Comparison of ENCODE assay signal across 14 cellular contexts in genomic region chr12:106299193-106299794, GRCh38. TPM values are rescaled to one million over a fixed set of nuclear protein-coding genes. Genes with fewer than 3 reads are reported as not detected.
DNase-seq lines count a peak whose midpoint lies in the region; ATAC-seq, FAIRE-seq and TF ChIP-seq lines count a peak whose summit lies in the region.
"Had no signal": no experiment of that assay in that cellular context is flagged by ENCODE, and none has a peak within 500 bp of the region (broad histone marks: within the 10 kb centered on the region; RNA-seq: fewer than 3 reads in every experiment).

No MANE protein-coding gene starts in this region.

- H3K4me3 ChIP-seq in OCI-LY7 (ENCODE audit: low read depth, low read length, poor library complexity, severe bottlenecking), result no peak overlapping the region
- no peak overlapping the region for H3K4me3 ChIP-seq in psoas muscle
- no peak overlapping the region for H3K4me3 ChIP-seq in A673 (ENCODE audit: low read depth, low read length, poor library complexity, severe bottlenecking)

- no peaks in the 10 kb centered on the region for H3K9me2 ChIP-seq in OCI-LY7 (ENCODE audit: insufficient read depth, low read length)

- H3K9me3 ChIP-seq in OCI-LY7 (ENCODE audit: low read length) (no peaks in the 10 kb centered on the region), psoas muscle (no peaks in the 10 kb centered on the region), A673 (ENCODE audit: low read depth, low read length, poor library complexity, severe bottlenecking) (no peaks in the 10 kb centered on the region)
- H3K9me3 ChIP-seq: neutrophil had no signal

- no peaks in the 10 kb centered on the region for H3K27me3 ChIP-seq in psoas muscle (ENCODE audit: insufficient read depth in 3 of 3, low read length in 2 of 3)
- no peaks in the 10 kb centered on the region for H3K27me3 ChIP-seq in A673 (replicated peaks; ENCODE audit: insufficient read depth, low read depth, low read length, poor library complexity)
- H3K27me3 ChIP-seq: neutrophil had no signal

- TF ChIP-seq CTCF in OCI-LY7 (conservative IDR thresholded peaks at IDR 0.05; ENCODE audit: low read length), result no peak
- no peak for TF ChIP-seq CTCF in psoas muscle (IDR thresholded peaks at IDR 0.05)
- TF ChIP-seq CTCF in A673 (conservative IDR thresholded peaks at IDR 0.05; ENCODE audit: low read depth, low read length), result no peak

- 26 to 40% (median 28%) methylated on average over 4 of the region's 4 CpGs for WGBS in psoas muscle, 3 donors

- H4K20me1 ChIP-seq in OCI-LY7 (ENCODE audit: insufficient read depth, low read length), result no peaks in the 10 kb centered on the region

- no peak for FAIRE-seq in RCC 7860 (lab: Jason Lieb, UNC)
- FAIRE-seq: islet of Langerhans had no signal

- intact Hi-C loops in OCI-LY7 (cut with micrococcal nuclease; ENCODE audit: unreplicated experiment) (no loop called here), psoas muscle (cut with DNase I) (no loop called here), A673 (cut with micrococcal nuclease; ENCODE audit: unreplicated experiment) (no loop called here)

- CTCF ChIA-PET in OCI-LY7 (lab: Charles Lee; ENCODE audit: unreplicated experiment) (no interaction called here), A673 (lab: Charles Lee) (no interaction called here)

- H2AFZ ChIP-seq in OCI-LY7 (ENCODE audit: low read length), result peak overlapping the region; percentile 41; the same call in 1 of the 2 replicates

- H3K36me3 ChIP-seq in OCI-LY7 (ENCODE audit: insufficient read depth, low read length) (no peaks in the 10 kb centered on the region), psoas muscle (ENCODE audit: insufficient read depth in 1 of 2, low read depth in 1 of 2) (no peaks in the 10 kb centered on the region), A673 (ENCODE audit: insufficient read depth, low read length, poor library complexity, severe bottlenecking) (no peaks in the 10 kb centered on the region)
- H3K36me3 ChIP-seq: neutrophil had no signal

- H3K4me2 ChIP-seq in OCI-LY7 (ENCODE audit: low read length), result no peak overlapping the region

- peaks cover 41% of the 10 kb centered on the region for H3K4me1 ChIP-seq in OCI-LY7 (ENCODE audit: insufficient read depth, low read length, poor library complexity, severe bottlenecking)
- H3K4me1 ChIP-seq in psoas muscle, result peaks cover 42% of the 10 kb centered on the region
- H3K4me1 ChIP-seq in A673 (ENCODE audit: insufficient read depth, low read length, poor library complexity, severe bottlenecking), result peaks cover 5% of the 10 kb centered on the region

- H3K79me2 ChIP-seq in OCI-LY7 (ENCODE audit: insufficient read depth, low read depth, low read length), result no peaks in the 10 kb centered on the region

- ATAC-seq in psoas muscle, result no peak

- H3K27ac ChIP-seq in OCI-LY7 (ENCODE audit: low read depth, low read length, poor library complexity, severe bottlenecking), result no peak overlapping the region
- peak overlapping the region; percentile 97 for H3K27ac ChIP-seq in psoas muscle
- no peak overlapping the region for H3K27ac ChIP-seq in A673 (ENCODE audit: low read depth, low read length, poor library complexity, severe bottlenecking)
- H3K27ac ChIP-seq: neutrophil had no signal

- POLR2A ChIA-PET in OCI-LY7 (lab: Charles Lee), result no interaction called here
- POLR2A ChIA-PET in A673 (lab: Charles Lee; ENCODE audit: low non-redundant PET), result no interaction called here

- BruUV-seq in OCI-LY7 (replicated peaks; lab: Mats Ljungman, UMichigan) (no TSS peak), A673 (replicated peaks; lab: Mats Ljungman, UMichigan) (no TSS peak)

- DNase-seq in Ammon's horn (ENCODE audit: low spot score) (peak; percentile 35), OCI-LY7 (ENCODE audit: low spot score) (no peak), globus pallidus (ENCODE audit: low spot score) (peak; percentile 61), psoas muscle (peak in 1 of 2 donors; percentile 55), SW480 (ENCODE audit: low spot score) (no peak), A673 (ENCODE audit: low spot score) (no peak), NCI-H2081 (lab: John Stamatoyannopoulos, UW) (no peak), RCC 7860 (ENCODE audit: low spot score) (no peak)
- DNase-seq: activated CD4-positive, alpha-beta T cell treated with anti-CD3 and anti-CD28 coated beads, Interleukin-2, amount 50 U/mL, for 48 hours; C1 segment of cervical spinal cord; KG1; NCI-H2107 had no signal

RNA-seq across cellular contexts. Expression of gene TCP11L2, which starts 3.2 kb away (rescaled TPM):
- total RNA-seq in OCI-LY7 (2014; rRNA removed; shearing (Covaris generic)), result 1.2 and 1.8 TPM in 2 replicates
- 9.8 and 10.4 TPM in 2 replicates for total RNA-seq in OCI-LY7 (2022)
- total RNA-seq in psoas muscle, result 10 to 100 TPM; 26.7 to 63.1 (median 39.0) TPM
- 10 to 100 TPM in 2 of 3 donors, 1 to 10 TPM in 1; 3.9 to 26.0 (median 15.2) TPM for polyA plus RNA-seq in psoas muscle
- total RNA-seq in A673 (2021), result 0.39 and 3.0 TPM in 2 replicates

RNA-seq across cellular contexts. Expression of gene CKAP4, which starts 51.5 kb away (rescaled TPM):
- 17.5 and 18.9 TPM in 2 replicates for total RNA-seq in OCI-LY7 (2014; rRNA removed; shearing (Covaris generic))
- total RNA-seq in OCI-LY7 (2022) (31.9 and 40.5 TPM in 2 replicates), psoas muscle (10 to 100 TPM; 14.2 to 24.4 (median 19.7) TPM), A673 (2021) (81.8 and 89.4 TPM in 2 replicates)
- polyA plus RNA-seq in psoas muscle, result 10 to 100 TPM in 1 of 3 donors, 1 to 10 TPM in 2; 7.6 to 14.7 (median 8.0) TPM

RNA-seq across cellular contexts. Expression of gene POLR3B, which starts 58.3 kb away (rescaled TPM):
- 14.7 and 18.1 TPM in 2 replicates for total RNA-seq in OCI-LY7 (2014; rRNA removed; shearing (Covaris generic))
- total RNA-seq in OCI-LY7 (2022), result 14.3 and 17.6 TPM in 2 replicates
- 10 to 100 TPM in 1 of 4 donors, 1 to 10 TPM in 3; 4.3 to 14.0 (median 8.4) TPM for total RNA-seq in psoas muscle
- 1 to 10 TPM; 3.6 to 6.7 (median 5.3) TPM for polyA plus RNA-seq in psoas muscle
- 13.7 and 14.8 TPM in 2 replicates for total RNA-seq in A673 (2021)

Comparison
In these comparisons a context has a peak if more than half of its experiments do, and no peak if none do; other contexts are left out.
1. DNase-seq: peak in Ammon's horn (single experiment) and globus pallidus (single experiment); none in OCI-LY7 (single experiment), SW480 (single experiment), A673 (single experiment), NCI-H2081 (0 of 2) and RCC 7860 (single experiment).